ENCODE assay signal across 15 cellular contexts in the genomic region with DNA sequence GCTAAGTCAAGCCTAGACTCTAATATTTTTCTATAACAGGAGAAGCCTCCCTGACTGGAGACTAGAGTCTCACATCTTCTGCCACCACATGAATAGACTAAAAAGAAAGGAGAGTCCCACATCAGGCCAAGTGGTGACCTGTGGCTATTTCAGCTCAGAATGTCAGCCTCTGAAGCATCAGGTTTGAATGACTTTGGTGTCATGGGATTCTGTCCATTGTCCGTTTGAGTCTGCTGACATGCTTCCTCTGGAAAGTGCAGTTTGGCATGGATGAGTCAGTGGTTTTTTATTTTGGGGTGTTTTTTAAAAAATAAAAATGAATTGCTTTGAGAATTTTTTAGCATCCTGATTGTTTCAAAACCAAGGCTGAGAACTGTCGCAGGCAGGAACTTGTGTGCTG. TPM values are rescaled to one million over a fixed set of nuclear protein-coding genes. Genes with fewer than 3 reads are reported as not detected.
DNase-seq lines count a peak whose midpoint lies in the region; ATAC-seq and TF ChIP-seq lines count a peak whose summit lies in the region.
"Had no signal": no experiment of that assay in that cellular context is flagged by ENCODE, and none has a peak within 500 bp of the region (broad histone marks: within the 10 kb centered on the region; RNA-seq: fewer than 3 reads in every experiment).

No MANE protein-coding gene starts in this region.

- in situ Hi-C loops in SK-MEL-5 (cut with HindIII; ENCODE audit: low pct_unique_long_range_greater_than_20kb, low sequenced_read_pairs) = no loop called here

- peaks cover 20% of the 10 kb centered on the region for H3K27me3 Mint-ChIP-seq in activated CD8-positive, alpha-beta T cell treated with anti-CD3 and anti-CD28 coated beads for 36 hours

- CTCF ChIA-PET in activated CD8-positive, alpha-beta T cell treated with anti-CD3 and anti-CD28 coated beads for 36 hours (lab: Charles Lee) = interaction anchor here (1.5 to 13.6 kb wide), 2 partner anchors 7 to 165 kb away, joined by 4 to 191 read pairs; no protein-coding TSS in a partner anchor

- peaks cover 2% of the 10 kb centered on the region for H3K36me3 Mint-ChIP-seq in activated CD8-positive, alpha-beta T cell treated with anti-CD3 and anti-CD28 coated beads for 36 hours (ENCODE audit: low read depth)
- H3K36me3 Mint-ChIP-seq: CD8-positive, alpha-beta memory T cell had no signal

- WGBS in heart right ventricle, 2 donors = 47 to 51% methylated on average over 2 of the region's 2 CpGs

- H3K27me3 ChIP-seq in heart right ventricle (no peaks in the 10 kb centered on the region), subcutaneous abdominal adipose tissue (ENCODE audit: control insufficient read depth in 5 of 5, insufficient read depth in 4 of 5, low read length in 5 of 5) (peaks cover 0 to 4% (median 0%) of the 10 kb centered on the region in 5 donors)

- H3K27ac Mint-ChIP-seq in activated CD8-positive, alpha-beta T cell treated with anti-CD3 and anti-CD28 coated beads for 36 hours = no peak overlapping the region

- H3K27ac ChIP-seq in heart right ventricle = peak overlapping the region; percentile 5 to 96 (median 66)
- peak overlapping the region; percentile 78 for H3K27ac ChIP-seq in subcutaneous abdominal adipose tissue (ENCODE audit: low read depth, low read length)
- H3K27ac ChIP-seq: A549, KMS-11, SK-N-MC had no signal

- no peak for TF ChIP-seq CTCF in heart right ventricle (IDR thresholded peaks at IDR 0.05)
- no peak for TF ChIP-seq CTCF in activated CD8-positive, alpha-beta T cell treated with anti-CD3 and anti-CD28 coated beads for 36 hours (IDR thresholded peaks at IDR 0.05)

- no peak overlapping the region for H3K9ac ChIP-seq in subcutaneous abdominal adipose tissue (ENCODE audit: low read length in 5 of 5)
- H3K9ac ChIP-seq: KMS-11 had no signal

- peaks cover 11% of the 10 kb centered on the region for H3K4me1 Mint-ChIP-seq in activated CD8-positive, alpha-beta T cell treated with anti-CD3 and anti-CD28 coated beads for 36 hours (ENCODE audit: low read depth)

- DNase-seq in heart right ventricle = no peak
- DNase-seq in Right ventricle myocardium inferior (ENCODE audit: missing footprints) = no peak
- DNase-seq in SK-MEL-5 (ENCODE audit: low read depth, low spot score) = peak; percentile 46
- peak; percentile 59 for DNase-seq in foreskin melanocyte
- no peak for DNase-seq in activated CD8-positive, alpha-beta T cell treated with anti-CD3 and anti-CD28 coated beads for 36 hours
- DNase-seq: C1 segment of cervical spinal cord; CD8-positive, alpha-beta memory T cell; NCI-H187; NCI-H526 had no signal

- H3K9me3 Mint-ChIP-seq in activated CD8-positive, alpha-beta T cell treated with anti-CD3 and anti-CD28 coated beads for 36 hours = no peaks in the 10 kb centered on the region
- H3K9me3 Mint-ChIP-seq: CD8-positive, alpha-beta memory T cell had no signal

- ATAC-seq in heart right ventricle (no peak), Right ventricle myocardium inferior (no peak), HG03520 (IDR thresholded peaks at IDR 0.05; ENCODE audit: unreplicated experiment) (no peak)
- ATAC-seq in activated CD8-positive, alpha-beta T cell treated with anti-CD3 and anti-CD28 coated beads for 36 hours = no peak
- ATAC-seq: A549, Panc1 had no signal

- no peaks in the 10 kb centered on the region for H3K9me3 ChIP-seq in heart right ventricle
- no peaks in the 10 kb centered on the region for H3K9me3 ChIP-seq in subcutaneous abdominal adipose tissue (ENCODE audit: control insufficient read depth in 5 of 5, low read length in 5 of 5)
- H3K9me3 ChIP-seq: A549 had no signal

- intact Hi-C loops in heart right ventricle (cut with DNase I) = loop anchor here in 4 of 10 donors (5.0 to 10.0 kb wide), 3 partner anchors 37 to 70 kb away; no protein-coding TSS in a partner anchor
- intact Hi-C loops in Right ventricle myocardium inferior (cut with DNase I) = no loop called here
- intact Hi-C loops in activated CD8-positive, alpha-beta T cell treated with anti-CD3 and anti-CD28 coated beads for 36 hours (cut with micrococcal nuclease) = no loop called here

- no peak overlapping the region for H3K4me3 Mint-ChIP-seq in activated CD8-positive, alpha-beta T cell treated with anti-CD3 and anti-CD28 coated beads for 36 hours
- H3K4me3 Mint-ChIP-seq: CD8-positive, alpha-beta memory T cell had no signal

- POLR2A ChIA-PET in activated CD8-positive, alpha-beta T cell treated with anti-CD3 and anti-CD28 coated beads for 36 hours (lab: Charles Lee) = interaction anchor here (0.9 to 1.9 kb wide), 3 partner anchors 8 to 33 kb away, joined by 3 to 5 read pairs (median 3); no protein-coding TSS in a partner anchor

- peaks cover 32 to 100% (median 81%) of the 10 kb centered on the region in 9 donors for H3K4me1 ChIP-seq in heart right ventricle
- H3K4me1 ChIP-seq in subcutaneous abdominal adipose tissue (ENCODE audit: control insufficient read depth in 5 of 5, insufficient read depth in 5 of 5, low read length in 5 of 5) = peaks cover 5 to 84% (median 47%) of the 10 kb centered on the region in 5 donors

- H3K36me3 ChIP-seq in heart right ventricle (peaks cover 0 to 12% (median 0%) of the 10 kb centered on the region in 9 donors), subcutaneous abdominal adipose tissue (ENCODE audit: control insufficient read depth in 5 of 5, insufficient read depth in 5 of 5, low read length in 5 of 5) (peaks cover 0 to 7% (median 0%) of the 10 kb centered on the region in 5 donors)

- H3K4me3 ChIP-seq in heart right ventricle = no peak overlapping the region
- H3K4me3 ChIP-seq in subcutaneous abdominal adipose tissue (ENCODE audit: low read depth in 1 of 5, low read length in 5 of 5) = no peak overlapping the region
- H3K4me3 ChIP-seq: A549, SK-N-MC had no signal

RNA-seq across cellular contexts. Expression of a gene that starts 19.5 kb away (rescaled TPM):
- total RNA-seq in heart right ventricle (10 to 100 TPM; 10.4 to 27.9 (median 20.8) TPM), Right ventricle myocardium inferior (21.9 TPM)
- polyA plus RNA-seq in heart right ventricle = 10 to 100 TPM in 1 of 2 donors, 1 to 10 TPM in 1; 4.1 to 31.1 TPM
- 26.3 and 33.1 TPM in 2 replicates for total RNA-seq in SK-MEL-5 (2014; rRNA removed; shearing (Covaris generic))
- 11.2 and 14.5 TPM in 2 replicates for polyA plus RNA-seq in SK-MEL-5 (2015; cell fraction: cytosol; rRNA removed)
- 9.8 and 14.0 TPM in 2 replicates for polyA plus RNA-seq in SK-MEL-5 (2015; cell fraction: nucleus; rRNA removed)
- 1 to 10 TPM; 4.7 to 4.9 TPM for total RNA-seq in activated CD8-positive, alpha-beta T cell treated with anti-CD3 and anti-CD28 coated beads for 36 hours
- polyA plus RNA-seq: CD8-positive, alpha-beta memory T cell had no signal

RNA-seq across cellular contexts. Expression of a gene that starts 29.9 kb away (rescaled TPM):
- total RNA-seq in heart right ventricle (100 to 1,000 TPM; 169 to 323 (median 224) TPM), Right ventricle myocardium inferior (214 TPM)
- 100 to 1,000 TPM; 101 to 144 TPM for polyA plus RNA-seq in heart right ventricle
- total RNA-seq in SK-MEL-5 (2014; rRNA removed; shearing (Covaris generic)) = 27.9 and 28.4 TPM in 2 replicates
- polyA plus RNA-seq in SK-MEL-5 (2015; cell fraction: cytosol; rRNA removed) = 44.4 and 49.8 TPM in 2 replicates
- 58.9 and 60.4 TPM in 2 replicates for polyA plus RNA-seq in SK-MEL-5 (2015; cell fraction: nucleus; rRNA removed)
- 10 to 100 TPM; 50.4 to 51.4 TPM for total RNA-seq in activated CD8-positive, alpha-beta T cell treated with anti-CD3 and anti-CD28 coated beads for 36 hours

RNA-seq across cellular contexts. Expression of a gene that starts 42.6 kb away (rescaled TPM):
- total RNA-seq in heart right ventricle (10 to 100 TPM; 26.1 to 32.2 (median 29.5) TPM), Right ventricle myocardium inferior (26.0 TPM)
- 10 to 100 TPM; 16.8 to 35.6 TPM for polyA plus RNA-seq in heart right ventricle
- 57.8 and 58.7 TPM in 2 replicates for total RNA-seq in SK-MEL-5 (2014; rRNA removed; shearing (Covaris generic))
- 48.9 and 60.0 TPM in 2 replicates for polyA plus RNA-seq in SK-MEL-5 (2015; cell fraction: cytosol; rRNA removed)
- polyA plus RNA-seq in SK-MEL-5 (2015; cell fraction: nucleus; rRNA removed) = 94.1 and 109 TPM in 2 replicates
- total RNA-seq in activated CD8-positive, alpha-beta T cell treated with anti-CD3 and anti-CD28 coated beads for 36 hours = 100 to 1,000 TPM; 100 to 102 TPM

Comparison
In these comparisons a context has a peak if more than half of its experiments do, and no peak if none do; other contexts are left out.
1. DNase-seq: peak in SK-MEL-5 (single experiment) and foreskin melanocyte (single experiment); none in heart right ventricle (0 of 2), Right ventricle myocardium inferior (single experiment) and activated CD8-positive, alpha-beta T cell treated with anti-CD3 and anti-CD28 coated beads for 36 hours (single experiment).